In genomic region chr6:87671555-87672029, GRCh38 we compare ENCODE assay signal across 16 cellular contexts. TPM values are rescaled to one million over a fixed set of nuclear protein-coding genes. Genes with fewer than 3 reads are reported as not detected.
A peak's percentile ranks its signal among the peaks of the same experiment; 100 is the strongest.
DNase-seq lines count a peak whose midpoint lies in the region; ATAC-seq and TF ChIP-seq lines count a peak whose summit lies in the region.
"Had no signal": no experiment of that assay in that cellular context is flagged by ENCODE, and none has a peak within 500 bp of the region (broad histone marks: within the 10 kb centered on the region; RNA-seq: fewer than 3 reads in every experiment).

No MANE protein-coding gene starts in this region.

- H3K9me3 ChIP-seq in left ventricle myocardium inferior (replicated peaks), result no peaks in the 10 kb centered on the region
- no peaks in the 10 kb centered on the region for H3K9me3 ChIP-seq in heart left ventricle
- H3K9me3 ChIP-seq: stomach had no signal

- H3K4me3 ChIP-seq in left ventricle myocardium inferior, result no peak overlapping the region
- no peak overlapping the region for H3K4me3 ChIP-seq in heart left ventricle
- H3K4me3 ChIP-seq: stomach had no signal

- no peak for TF ChIP-seq POLR2A in heart left ventricle (IDR thresholded peaks at IDR 0.05)

- H3K36me3 ChIP-seq in left ventricle myocardium inferior (peaks cover 23% of the 10 kb centered on the region), heart left ventricle (peaks cover 0 to 92% (median 82%) of the 10 kb centered on the region in 9 donors)

- ATAC-seq in heart left ventricle (no peak), memory B cell (ENCODE audit: low read depth) (no peak)
- ATAC-seq in activated naive CD8-positive, alpha-beta T cell treated with anti-CD3 and anti-CD28 coated beads, Interleukin-2, amount 10 ng/mL, durations not matched to agents 7 days and 5 days (ENCODE audit: low read depth), result no peak

- H3K27me3 Mint-ChIP-seq in activated naive CD8-positive, alpha-beta T cell treated with anti-CD3 and anti-CD28 coated beads, Interleukin-2, amount 10 ng/mL, durations not matched to agents 7 days and 5 days, result no peaks in the 10 kb centered on the region
- no peaks in the 10 kb centered on the region for H3K27me3 Mint-ChIP-seq in memory B cell
- H3K27me3 Mint-ChIP-seq: activated CD4-positive, alpha-beta memory T cell treated with anti-CD3 and anti-CD28 coated beads for 36 hours had no signal

- H3K36me3 Mint-ChIP-seq in activated naive CD8-positive, alpha-beta T cell treated with anti-CD3 and anti-CD28 coated beads, Interleukin-2, amount 10 ng/mL, durations not matched to agents 7 days and 5 days, result peaks cover 42% of the 10 kb centered on the region
- peaks cover 21% of the 10 kb centered on the region for H3K36me3 Mint-ChIP-seq in memory B cell

- TF ChIP-seq CTCF in left ventricle myocardium inferior (IDR thresholded peaks at IDR 0.05; ENCODE audit: borderline replicate concordance) (no peak), heart left ventricle (IDR thresholded peaks at IDR 0.05) (no peak)

- no peaks in the 10 kb centered on the region for H3K9me3 Mint-ChIP-seq in activated naive CD8-positive, alpha-beta T cell treated with anti-CD3 and anti-CD28 coated beads, Interleukin-2, amount 10 ng/mL, durations not matched to agents 7 days and 5 days
- H3K9me3 Mint-ChIP-seq in memory B cell, result no peaks in the 10 kb centered on the region
- H3K9me3 Mint-ChIP-seq: activated CD4-positive, alpha-beta memory T cell treated with anti-CD3 and anti-CD28 coated beads for 36 hours; activated naive CD4-positive, alpha-beta T cell treated with anti-CD3 and anti-CD28 coated beads, Interleukin-2, amount 50 U/mL, for 72 hours; neural crest cell; T-helper 1 cell treated with Interleukin-12 subunit alpha and Interleukin-12 subunit beta and Interleukin-4 antibody, amounts not matched to agents 30 μg/mL and 1 μg/mL, for 36 hours had no signal

- H3K27me3 ChIP-seq in left ventricle myocardium inferior (ENCODE audit: low read depth) (no peaks in the 10 kb centered on the region), heart left ventricle (no peaks in the 10 kb centered on the region)
- H3K27me3 ChIP-seq: stomach had no signal

- no peak overlapping the region for H3K4me3 Mint-ChIP-seq in activated naive CD8-positive, alpha-beta T cell treated with anti-CD3 and anti-CD28 coated beads, Interleukin-2, amount 10 ng/mL, durations not matched to agents 7 days and 5 days
- H3K4me3 Mint-ChIP-seq in memory B cell, result no peak overlapping the region
- H3K4me3 Mint-ChIP-seq: activated CD4-positive, alpha-beta memory T cell treated with anti-CD3 and anti-CD28 coated beads for 36 hours; neural crest cell; T-helper 1 cell treated with Interleukin-12 subunit alpha and Interleukin-12 subunit beta and Interleukin-4 antibody, amounts not matched to agents 30 μg/mL and 1 μg/mL, for 36 hours had no signal

- intact Hi-C loops in left ventricle myocardium inferior (cut with micrococcal nuclease), result no loop called here
- intact Hi-C loops in heart left ventricle (cut with DNase I), result no loop called here

- H3K27ac Mint-ChIP-seq in activated naive CD8-positive, alpha-beta T cell treated with anti-CD3 and anti-CD28 coated beads, Interleukin-2, amount 10 ng/mL, durations not matched to agents 7 days and 5 days, result peak overlapping the region; percentile 5
- H3K27ac Mint-ChIP-seq in memory B cell, result peak overlapping the region; percentile 81

- H3K4me1 ChIP-seq in left ventricle myocardium inferior (peaks cover 21% of the 10 kb centered on the region), heart left ventricle (peaks cover 0 to 30% (median 7%) of the 10 kb centered on the region in 12 donors)

- no peak for DNase-seq in left ventricle myocardium inferior
- DNase-seq in heart left ventricle, result no peak
- no peak for DNase-seq in activated naive CD8-positive, alpha-beta T cell treated with anti-CD3 and anti-CD28 coated beads, Interleukin-2, amount 10 ng/mL, durations not matched to agents 7 days and 5 days
- DNase-seq in memory B cell (ENCODE audit: low spot score in 2 of 2), result no peak
- DNase-seq in AG08395 (ENCODE audit: low spot score), result no peak
- DNase-seq in NCI-H1105 (lab: John Stamatoyannopoulos, UW), result no peak
- DNase-seq in central memory CD4-positive, alpha-beta T cell, result no peak
- DNase-seq in nucleus accumbens (lab: John Stamatoyannopoulos, UW), result no peak
- DNase-seq: activated CD4-positive, alpha-beta memory T cell treated with anti-CD3 and anti-CD28 coated beads for 36 hours; effector CD8-positive, alpha-beta T cell; hypothalamus; NCI-H1436 treated with DMSO at 0.1 percent for 48 hours; stomach had no signal

- peaks cover 8% of the 10 kb centered on the region for H3K4me1 Mint-ChIP-seq in activated naive CD8-positive, alpha-beta T cell treated with anti-CD3 and anti-CD28 coated beads, Interleukin-2, amount 10 ng/mL, durations not matched to agents 7 days and 5 days
- H3K4me1 Mint-ChIP-seq in memory B cell, result peaks cover 10% of the 10 kb centered on the region
- H3K4me1 Mint-ChIP-seq: neural crest cell had no signal

- H3K27ac ChIP-seq in left ventricle myocardium inferior (replicated peaks) (peak overlapping the region; percentile 37), heart left ventricle (peak overlapping the region in 3 of 12 donors; percentile 11 to 12 (median 11))
- H3K27ac ChIP-seq: stomach had no signal

- POLR2A ChIA-PET in activated naive CD8-positive, alpha-beta T cell treated with anti-CD3 and anti-CD28 coated beads, Interleukin-2, amount 10 ng/mL, durations not matched to agents 7 days and 5 days (lab: Charles Lee), result no interaction called here

- 67 to 71% (median 69%) methylated on average over 6 of the region's 6 CpGs for WGBS in heart left ventricle, 4 donors

RNA-seq across cellular contexts. Expression of gene AKIRIN2, which starts 30.4 kb away (rescaled TPM):
- total RNA-seq in left ventricle myocardium inferior (42.3 TPM), heart left ventricle (10 to 100 TPM; 15.2 to 54.7 (median 40.7) TPM)
- polyA plus RNA-seq in heart left ventricle, result 10 to 100 TPM; 21.8 to 42.0 TPM
- total RNA-seq in activated naive CD8-positive, alpha-beta T cell treated with anti-CD3 and anti-CD28 coated beads, Interleukin-2, amount 10 ng/mL, durations not matched to agents 7 days and 5 days, result 10 to 100 TPM; 45.3 to 51.8 TPM
